In genomic region chr7:155223503-155223902, GRCh38 we compare ENCODE assay signal across 27 cellular contexts.
"Had no signal": no experiment of that assay in that cellular context is flagged by ENCODE, and none has a peak within 500 bp of the region (broad histone marks: within the 10 kb centered on the region; RNA-seq: fewer than 3 reads in every experiment).

No MANE protein-coding gene starts in this region.

- H3K4me3 Mint-ChIP-seq: activated CD4-positive, alpha-beta T cell treated with anti-CD3 and anti-CD28 coated beads, Interleukin-2, amount 10 ng/mL, durations not matched to agents 7 days and 5 days; activated CD8-positive, alpha-beta memory T cell treated with anti-CD3 and anti-CD28 coated beads, Interleukin-2, amount 10 ng/mL, durations not matched to agents 7 days and 5 days; activated CD8-positive, alpha-beta T cell treated with anti-CD3 and anti-CD28 coated beads for 36 hours; activated naive CD4-positive, alpha-beta T cell treated with anti-CD3 and anti-CD28 coated beads, Interleukin-2, amount 50 U/mL, for 24 hours; dendritic cell treated with granulocyte-macrophage colony-stimulating factor and Interleukin-4, amounts not matched to agents 40 ng/mL and 50 ng/mL, for 4 days; immature natural killer cell; natural killer cell treated with Interleukin-12 subunit alpha and Interleukin-12 subunit beta and Interleukin-15 and Interleukin-18, amount 100 ng/mL, for 72 hours; stimulated activated naive B cell treated with anti-CD40 and anti-IgM and Interleukin-4, amounts not matched to agents 10 μg/mL and 1 μg/mL and 100 μg/mL, for 72 hours; T-helper 1 cell treated with Interleukin-12 subunit alpha and Interleukin-12 subunit beta and Interleukin-4 antibody, amounts not matched to agents 30 μg/mL and 1 μg/mL, for 36 hours had no signal

- H3K9me3 ChIP-seq: left ventricle myocardium inferior, neutrophil, pancreas, transverse colon, uterus had no signal

- FAIRE-seq: endometrium, pancreas, small intestine had no signal

- H3K27me3 ChIP-seq: brain microvascular endothelial cell, foreskin keratinocyte, neutrophil, pancreas, uterus had no signal

- H3K36me3 Mint-ChIP-seq: activated naive CD4-positive, alpha-beta T cell treated with anti-CD3 and anti-CD28 coated beads, Interleukin-2, amount 50 U/mL, for 24 hours; immature natural killer cell; natural killer cell treated with Interleukin-12 subunit alpha and Interleukin-12 subunit beta and Interleukin-15 and Interleukin-18, amount 100 ng/mL, for 72 hours; stimulated activated naive B cell treated with anti-CD40 and anti-IgM and Interleukin-4, amounts not matched to agents 10 μg/mL and 1 μg/mL and 100 μg/mL, for 72 hours had no signal

- H3K36me3 ChIP-seq: brain microvascular endothelial cell, left ventricle myocardium inferior, neutrophil, pancreas, transverse colon, uterus had no signal

- ATAC-seq: activated CD8-positive, alpha-beta memory T cell treated with anti-CD3 and anti-CD28 coated beads, Interleukin-2, amount 10 ng/mL, durations not matched to agents 7 days and 5 days; activated CD8-positive, alpha-beta T cell treated with anti-CD3 and anti-CD28 coated beads for 36 hours; foreskin keratinocyte; natural killer cell treated with Interleukin-12 subunit alpha and Interleukin-12 subunit beta and Interleukin-15 and Interleukin-18, amount 100 ng/mL, for 72 hours; sciatic nerve; stimulated activated naive B cell treated with anti-CD40 and anti-IgM and Interleukin-4, amounts not matched to agents 10 μg/mL and 1 μg/mL and 100 μg/mL, for 72 hours had no signal

- H3K27ac Mint-ChIP-seq: activated CD4-positive, alpha-beta T cell treated with anti-CD3 and anti-CD28 coated beads, Interleukin-2, amount 10 ng/mL, durations not matched to agents 7 days and 5 days; activated CD8-positive, alpha-beta memory T cell treated with anti-CD3 and anti-CD28 coated beads, Interleukin-2, amount 10 ng/mL, durations not matched to agents 7 days and 5 days; activated CD8-positive, alpha-beta T cell treated with anti-CD3 and anti-CD28 coated beads for 36 hours; activated naive CD4-positive, alpha-beta T cell treated with anti-CD3 and anti-CD28 coated beads, Interleukin-2, amount 50 U/mL, for 24 hours; immature natural killer cell; stimulated activated naive B cell treated with anti-CD40 and anti-IgM and Interleukin-4, amounts not matched to agents 10 μg/mL and 1 μg/mL and 100 μg/mL, for 72 hours; T-helper 1 cell treated with Interleukin-12 subunit alpha and Interleukin-12 subunit beta and Interleukin-4 antibody, amounts not matched to agents 30 μg/mL and 1 μg/mL, for 36 hours had no signal

- H3K27ac ChIP-seq: brain microvascular endothelial cell, left ventricle myocardium inferior, neutrophil, transverse colon, uterus had no signal

- DNase-seq: activated CD4-positive, alpha-beta T cell treated with anti-CD3 and anti-CD28 coated beads, Interleukin-2, amount 10 ng/mL, durations not matched to agents 7 days and 5 days; activated CD4-positive, CD25-positive, alpha-beta regulatory T cell treated with anti-CD3 and anti-CD28 coated beads, Interleukin-2, amount 50 U/mL, for 72 hours; activated CD8-positive, alpha-beta memory T cell treated with anti-CD3 and anti-CD28 coated beads, Interleukin-2, amount 10 ng/mL, durations not matched to agents 7 days and 5 days; activated CD8-positive, alpha-beta T cell treated with anti-CD3 and anti-CD28 coated beads for 36 hours; activated gamma-delta T cell; activated T-cell treated with anti-CD3 and anti-CD28 coated beads for 4 hours; anterior cingulate cortex; brain microvascular endothelial cell; caudate nucleus; effector CD4-positive, alpha-beta T cell; foreskin keratinocyte; immature natural killer cell; left ventricle myocardium inferior; midbrain; pancreas; small intestine; stimulated activated CD4-positive, alpha-beta T cell treated with anti-CD3 and anti-CD28 coated beads, Interleukin-15, amount 100 ng/mL, for 24 hours; stimulated activated naive B cell treated with anti-CD40 and anti-IgM and Interleukin-4, amounts not matched to agents 10 μg/mL and 1 μg/mL and 100 μg/mL, for 72 hours; transverse colon; uterus had no signal

- H3K4me3 ChIP-seq: left ventricle myocardium inferior, pancreas, transverse colon, uterus had no signal

- H3K27me3 Mint-ChIP-seq: activated CD4-positive, alpha-beta T cell treated with anti-CD3 and anti-CD28 coated beads, Interleukin-2, amount 10 ng/mL, durations not matched to agents 7 days and 5 days; activated CD8-positive, alpha-beta T cell treated with anti-CD3 and anti-CD28 coated beads for 36 hours; activated naive CD4-positive, alpha-beta T cell treated with anti-CD3 and anti-CD28 coated beads, Interleukin-2, amount 50 U/mL, for 24 hours had no signal

- H3K4me1 ChIP-seq: left ventricle myocardium inferior, transverse colon, uterus had no signal

- H3K4me1 Mint-ChIP-seq: activated naive CD4-positive, alpha-beta T cell treated with anti-CD3 and anti-CD28 coated beads, Interleukin-2, amount 50 U/mL, for 24 hours; immature natural killer cell; stimulated activated naive B cell treated with anti-CD40 and anti-IgM and Interleukin-4, amounts not matched to agents 10 μg/mL and 1 μg/mL and 100 μg/mL, for 72 hours had no signal
